ENCODE assay signal across 1 cellular context in the genomic region with DNA sequence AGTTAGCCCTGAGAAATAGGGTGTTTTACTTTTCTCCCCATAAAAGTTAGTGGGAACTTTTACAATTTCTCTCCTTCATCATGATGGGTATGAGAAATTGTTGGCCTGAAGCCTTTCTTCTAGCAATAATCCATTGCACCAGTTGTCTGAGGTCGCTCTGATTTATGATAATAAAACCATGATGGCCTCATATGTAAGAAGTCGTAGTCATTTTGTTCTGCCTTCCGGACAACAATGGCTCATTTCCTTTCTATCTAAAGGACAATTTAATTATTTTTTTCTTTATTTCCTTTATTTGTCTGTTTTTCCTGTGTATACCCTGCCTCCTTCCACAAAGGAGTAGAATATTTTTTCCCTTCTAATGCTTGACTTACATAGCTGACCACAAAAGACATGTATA.
A peak's percentile ranks its signal among the peaks of the same experiment; 100 is the strongest.
TF ChIP-seq lines count a peak whose summit lies in the region.

No MANE protein-coding gene starts in this region.

TF ChIP-seq in endothelial cell of umbilical vein, 7 proteins besides CTCF, POLR2A, EP300 and RAD21 (continued from another document):
- TF ChIP-seq JUN (IDR thresholded peaks at IDR 0.05; ENCODE audit: borderline replicate concordance, insufficient read depth, insufficient read length, low read depth) (peak; percentile 47), GATA2 (IDR thresholded peaks at IDR 0.05; ENCODE audit: insufficient read depth, insufficient read length, low read depth, low read length) (no peak), POLR2AphosphoS5 (IDR thresholded peaks at IDR 0.05; ENCODE audit: insufficient read depth, low read depth, low read length) (no peak), MYC (IDR thresholded peaks at IDR 0.05; ENCODE audit: low read depth, low read length) (no peak), FOS (IDR thresholded peaks at IDR 0.05; ENCODE audit: borderline replicate concordance, insufficient read depth, low read length) (peak; percentile 53)
